ENCODE assay signal across 1 cellular context in genomic region chr9:129379181-129379836, GRCh38.
TF ChIP-seq lines count a peak whose summit lies in the region.

No MANE protein-coding gene starts in this region.

TF ChIP-seq in K562, 482 proteins besides CTCF, POLR2A, EP300 and RAD21 (continued from another document):
- TF ChIP-seq ID3 (CRISPR knock-in tag; IDR thresholded peaks at IDR 0.05), result no peak
- TF ChIP-seq ID3 (tag; IDR thresholded peaks at IDR 0.05), result no peak
- peak; percentile 22; the same call in 1 of the 2 replicates for TF ChIP-seq BHLHE40 (IDR thresholded peaks at IDR 0.05; ENCODE audit: low read length)
